9 cellular contexts compared by ENCODE assay signal in genomic region chr16:81623365-81624102, GRCh38.
DNase-seq lines count a peak whose midpoint lies in the region; ATAC-seq, FAIRE-seq and TF ChIP-seq lines count a peak whose summit lies in the region.
"Had no signal": no experiment of that assay in that cellular context is flagged by ENCODE, and none has a peak within 500 bp of the region (broad histone marks: within the 10 kb centered on the region; RNA-seq: fewer than 3 reads in every experiment).

No MANE protein-coding gene starts in this region.

- DNase-seq in GM23248 = peak; percentile 69
- peak; percentile 42 for DNase-seq in activated T-helper 1 cell treated with anti-CD3 and anti-CD28 coated beads, Interleukin-12 subunit alpha, Interleukin-12 subunit beta, Interleukin-2, Interleukin-4 antibody, amounts not matched to agents 30 ng/mL and 10 ng/mL and 1 ng/mL, durations not matched to agents 14 hours and 24 hours and 36 hours (ENCODE audit: low spot score)
- DNase-seq in foreskin melanocyte = peak; percentile 36
- peak; percentile 71 for DNase-seq in small intestine

- H3K79me2 ChIP-seq in GM23248 (ENCODE audit: insufficient read depth) = peaks cover 5% of the 10 kb centered on the region; the same call in 1 of the 2 replicates
- H3K79me2 ChIP-seq in OCI-LY1 (ENCODE audit: insufficient read depth, low read length) = no peaks in the 10 kb centered on the region

- no peaks in the 10 kb centered on the region for H3K36me3 ChIP-seq in GM23248 (ENCODE audit: low read depth)
- H3K36me3 ChIP-seq in OCI-LY1 (ENCODE audit: insufficient read depth, low read length) = peaks cover 27% of the 10 kb centered on the region; the same call in 1 of the 2 replicates
- H3K36me3 ChIP-seq in small intestine (ENCODE audit: control insufficient read depth in 2 of 2, insufficient read depth in 2 of 2, low read length in 2 of 2) = peaks cover 0 to 3% of the 10 kb centered on the region in 2 donors

- no peak for FAIRE-seq in small intestine (lab: Jason Lieb, UNC)

- H3K9me2 ChIP-seq in GM23248 (ENCODE audit: insufficient read depth) = no peaks in the 10 kb centered on the region
- H3K9me2 ChIP-seq in OCI-LY1 (ENCODE audit: low read depth, low read length) = no peaks in the 10 kb centered on the region

- H3K4me1 Mint-ChIP-seq in activated T-helper 1 cell treated with anti-CD3 and anti-CD28 coated beads, Interleukin-12 subunit alpha, Interleukin-12 subunit beta, Interleukin-2, Interleukin-4 antibody, amounts not matched to agents 30 ng/mL and 10 ng/mL and 1 ng/mL, durations not matched to agents 14 hours and 24 hours and 36 hours (ENCODE audit: low read depth) = peaks cover 25% of the 10 kb centered on the region

- H4K20me1 ChIP-seq in GM23248 (ENCODE audit: insufficient read depth) (no peaks in the 10 kb centered on the region), OCI-LY1 (ENCODE audit: insufficient read depth, low read length) (no peaks in the 10 kb centered on the region)

- intact Hi-C loops in activated T-helper 1 cell treated with anti-CD3 and anti-CD28 coated beads, Interleukin-12 subunit alpha, Interleukin-12 subunit beta, Interleukin-2, Interleukin-4 antibody, amounts not matched to agents 30 ng/mL and 10 ng/mL and 1 ng/mL, durations not matched to agents 14 hours and 24 hours and 36 hours (cut with micrococcal nuclease) = loop anchor here (1.0 to 2.0 kb wide), 8 partner anchors 9 to 257 kb away; no protein-coding TSS in a partner anchor

- H3K9me3 ChIP-seq in GM23248 (ENCODE audit: low read depth) (no peaks in the 10 kb centered on the region), OCI-LY1 (ENCODE audit: low read length) (no peaks in the 10 kb centered on the region), small intestine (ENCODE audit: control insufficient read depth, low read depth) (no peaks in the 10 kb centered on the region)

- H2AFZ ChIP-seq in GM23248 (no peak overlapping the region), OCI-LY1 (ENCODE audit: low read length) (no peak overlapping the region)

- H3K4me2 ChIP-seq in GM23248 (ENCODE audit: unreplicated experiment) (no peak overlapping the region), OCI-LY1 (ENCODE audit: low read length) (no peak overlapping the region)

- no peaks in the 10 kb centered on the region for H3K27me3 ChIP-seq in GM23248 (replicated peaks; ENCODE audit: insufficient read depth)
- H3K27me3 ChIP-seq in OCI-LY1 (ENCODE audit: insufficient read depth, low read length) = no peaks in the 10 kb centered on the region
- no peaks in the 10 kb centered on the region for H3K27me3 ChIP-seq in small intestine (ENCODE audit: control insufficient read depth in 2 of 2, insufficient read depth in 2 of 2, low read length in 2 of 2)

- TF ChIP-seq CTCF in C4-2B (conservative IDR thresholded peaks at IDR 0.05) (peak; percentile 69), OCI-LY1 (IDR thresholded peaks at IDR 0.05; ENCODE audit: low read length) (peak; percentile 75)

- ATAC-seq in HG03025 (IDR thresholded peaks at IDR 0.05; ENCODE audit: low FRiP score, unreplicated experiment) (no peak), GM18520 (IDR thresholded peaks at IDR 0.05; ENCODE audit: unreplicated experiment) (no peak)

- no peaks in the 10 kb centered on the region for H3K27me3 Mint-ChIP-seq in activated T-helper 1 cell treated with anti-CD3 and anti-CD28 coated beads, Interleukin-12 subunit alpha, Interleukin-12 subunit beta, Interleukin-2, Interleukin-4 antibody, amounts not matched to agents 30 ng/mL and 10 ng/mL and 1 ng/mL, durations not matched to agents 14 hours and 24 hours and 36 hours (ENCODE audit: insufficient read depth)

- in situ Hi-C loops in GM23248 (cut with MboI) = no loop called here

- 70 to 81% methylated on average over 5 of the region's 5 CpGs for WGBS in GM23248 (ENCODE audit: low coverage in 1 of 2, low lambda C conversion rate in 2 of 2, missing lambda C conversion rate in 2 of 2), 2 experiments
- 72 to 83% (median 79%) methylated on average over 5 of the region's 5 CpGs for WGBS in small intestine, 3 donors

- peaks cover 11% of the 10 kb centered on the region for H3K36me3 Mint-ChIP-seq in activated T-helper 1 cell treated with anti-CD3 and anti-CD28 coated beads, Interleukin-12 subunit alpha, Interleukin-12 subunit beta, Interleukin-2, Interleukin-4 antibody, amounts not matched to agents 30 ng/mL and 10 ng/mL and 1 ng/mL, durations not matched to agents 14 hours and 24 hours and 36 hours (ENCODE audit: low read depth)

- peaks cover 9% of the 10 kb centered on the region; the same call in 1 of the 2 replicates for H3K4me1 ChIP-seq in GM23248 (ENCODE audit: insufficient read depth)
- H3K4me1 ChIP-seq in OCI-LY1 (ENCODE audit: insufficient read depth, low read length, severe bottlenecking) = peaks cover 18% of the 10 kb centered on the region
- H3K4me1 ChIP-seq in small intestine (ENCODE audit: control insufficient read depth in 2 of 2, insufficient read depth in 1 of 2, low read depth in 1 of 2, low read length in 1 of 2) = peaks cover 0 to 3% of the 10 kb centered on the region in 2 donors

- H3K9ac ChIP-seq in GM23248 (no peak overlapping the region), OCI-LY1 (ENCODE audit: low read length) (no peak overlapping the region)

- no peak overlapping the region for H3K27ac ChIP-seq in C4-2B
- H3K27ac ChIP-seq in GM23248 = no peak overlapping the region
- peak overlapping the region; percentile 22 for H3K27ac ChIP-seq in OCI-LY1 (ENCODE audit: low read depth, low read length, poor library complexity, severe bottlenecking)
- H3K27ac ChIP-seq in small intestine (ENCODE audit: low read depth in 1 of 2, low read length in 1 of 2) = no peak overlapping the region

- no peak overlapping the region for H3K4me3 Mint-ChIP-seq in activated T-helper 1 cell treated with anti-CD3 and anti-CD28 coated beads, Interleukin-12 subunit alpha, Interleukin-12 subunit beta, Interleukin-2, Interleukin-4 antibody, amounts not matched to agents 30 ng/mL and 10 ng/mL and 1 ng/mL, durations not matched to agents 14 hours and 24 hours and 36 hours

- H3K4me3 ChIP-seq in GM23248 = no peak overlapping the region
- H3K4me3 ChIP-seq in OCI-LY1 (ENCODE audit: low read depth, low read length, poor library complexity, severe bottlenecking) = no peak overlapping the region
- H3K4me3 ChIP-seq in small intestine (ENCODE audit: low read depth in 1 of 2, low read length in 2 of 2) = no peak overlapping the region
- H3K4me3 ChIP-seq: skin epidermis had no signal

- H3F3A ChIP-seq in GM23248 (ENCODE audit: insufficient read depth) (no peaks in the 10 kb centered on the region), OCI-LY1 (ENCODE audit: insufficient read depth, low read length) (no peaks in the 10 kb centered on the region)

- no peaks in the 10 kb centered on the region for H3K9me3 Mint-ChIP-seq in activated T-helper 1 cell treated with anti-CD3 and anti-CD28 coated beads, Interleukin-12 subunit alpha, Interleukin-12 subunit beta, Interleukin-2, Interleukin-4 antibody, amounts not matched to agents 30 ng/mL and 10 ng/mL and 1 ng/mL, durations not matched to agents 14 hours and 24 hours and 36 hours

- H3K27ac Mint-ChIP-seq in activated T-helper 1 cell treated with anti-CD3 and anti-CD28 coated beads, Interleukin-12 subunit alpha, Interleukin-12 subunit beta, Interleukin-2, Interleukin-4 antibody, amounts not matched to agents 30 ng/mL and 10 ng/mL and 1 ng/mL, durations not matched to agents 14 hours and 24 hours and 36 hours = peak overlapping the region; percentile 70
